ENCODE assay signal across 8 cellular contexts in genomic region chr13:75687145-75687763, GRCh38. TPM values are rescaled to one million over a fixed set of nuclear protein-coding genes. Genes with fewer than 3 reads are reported as not detected.
DNase-seq lines count a peak whose midpoint lies in the region; ATAC-seq and TF ChIP-seq lines count a peak whose summit lies in the region.

No MANE protein-coding gene starts in this region.

- H3K36me3 Mint-ChIP-seq in GM23338 (ENCODE audit: low read depth), result no peaks in the 10 kb centered on the region

- no peaks in the 10 kb centered on the region for H3K36me3 ChIP-seq in GM23338 (ENCODE audit: insufficient read depth)
- H3K36me3 ChIP-seq in left ventricle myocardium inferior, result no peaks in the 10 kb centered on the region

- H3K4me3 ChIP-seq in GM23338 (no peak overlapping the region), left ventricle myocardium inferior (no peak overlapping the region)

- H3K4me3 Mint-ChIP-seq in GM23338, result no peak overlapping the region

- H3K79me2 ChIP-seq in GM23338 (replicated peaks; ENCODE audit: insufficient read depth), result no peaks in the 10 kb centered on the region

- no peak overlapping the region for H3K27ac ChIP-seq in GM23338 (ENCODE audit: low read depth)
- no peak overlapping the region for H3K27ac ChIP-seq in left ventricle myocardium inferior (replicated peaks)

- H3K9me2 ChIP-seq in GM23338 (ENCODE audit: insufficient read depth), result no peaks in the 10 kb centered on the region

- no peaks in the 10 kb centered on the region for H3K9me3 Mint-ChIP-seq in GM23338

- peak; percentile 69 for ATAC-seq in GM23338
- no peak for ATAC-seq in GM21381 (IDR thresholded peaks at IDR 0.05; ENCODE audit: unreplicated experiment)

- no peak overlapping the region for H3K4me2 ChIP-seq in GM23338

- no peaks in the 10 kb centered on the region for H4K20me1 ChIP-seq in GM23338 (replicated peaks; ENCODE audit: insufficient read depth)

- peaks cover 13% of the 10 kb centered on the region for H3K4me1 Mint-ChIP-seq in GM23338

- intact Hi-C loops in left ventricle myocardium inferior (cut with micrococcal nuclease), result no loop called here

- H3K27me3 ChIP-seq in GM23338 (ENCODE audit: insufficient read depth) (no peaks in the 10 kb centered on the region), left ventricle myocardium inferior (ENCODE audit: low read depth) (no peaks in the 10 kb centered on the region)

- no peak overlapping the region for H3K27ac Mint-ChIP-seq in GM23338

- no peaks in the 10 kb centered on the region for H3K9me3 ChIP-seq in left ventricle myocardium inferior (replicated peaks)

- no peak overlapping the region for H2AFZ ChIP-seq in GM23338

- TF ChIP-seq CTCF in GM23338 (conservative IDR thresholded peaks at IDR 0.05; ENCODE audit: low read depth in 2 of 2) (peak; percentile 57 to 69), left ventricle myocardium inferior (IDR thresholded peaks at IDR 0.05; ENCODE audit: borderline replicate concordance) (peak; percentile 54)

- no peaks in the 10 kb centered on the region for H3F3A ChIP-seq in GM23338 (replicated peaks; ENCODE audit: low read depth)

- DNase-seq in A172 (ENCODE audit: low spot score) (peak; percentile 44), GM23338 (ENCODE audit: low spot score) (peak; percentile 75), SK-MEL-5 (ENCODE audit: low read depth, low spot score) (peak; percentile 75), left ventricle myocardium inferior (no peak), HK-2 (ENCODE audit: unreplicated experiment) (no peak), NCI-H2196 treated with DMSO at 0.1 percent for 48 hours (lab: John Stamatoyannopoulos, UW; ENCODE audit: unreplicated experiment) (no peak), NCI-H524 treated with DMSO at 0.1 percent for 48 hours (lab: John Stamatoyannopoulos, UW) (no peak)

- in situ Hi-C loops in SK-MEL-5 (cut with HindIII; ENCODE audit: low pct_unique_long_range_greater_than_20kb, low sequenced_read_pairs), result no loop called here

- H3K4me1 ChIP-seq in GM23338 (ENCODE audit: insufficient read depth) (peaks cover 18% of the 10 kb centered on the region), left ventricle myocardium inferior (no peaks in the 10 kb centered on the region)

- no peaks in the 10 kb centered on the region for H3K27me3 Mint-ChIP-seq in GM23338 (ENCODE audit: insufficient read depth, low read depth, poor library complexity)

TF ChIP-seq in GM23338, 12 proteins besides CTCF, POLR2A, EP300 and RAD21 (continues in another document):
- TF ChIP-seq, protein P1, sequence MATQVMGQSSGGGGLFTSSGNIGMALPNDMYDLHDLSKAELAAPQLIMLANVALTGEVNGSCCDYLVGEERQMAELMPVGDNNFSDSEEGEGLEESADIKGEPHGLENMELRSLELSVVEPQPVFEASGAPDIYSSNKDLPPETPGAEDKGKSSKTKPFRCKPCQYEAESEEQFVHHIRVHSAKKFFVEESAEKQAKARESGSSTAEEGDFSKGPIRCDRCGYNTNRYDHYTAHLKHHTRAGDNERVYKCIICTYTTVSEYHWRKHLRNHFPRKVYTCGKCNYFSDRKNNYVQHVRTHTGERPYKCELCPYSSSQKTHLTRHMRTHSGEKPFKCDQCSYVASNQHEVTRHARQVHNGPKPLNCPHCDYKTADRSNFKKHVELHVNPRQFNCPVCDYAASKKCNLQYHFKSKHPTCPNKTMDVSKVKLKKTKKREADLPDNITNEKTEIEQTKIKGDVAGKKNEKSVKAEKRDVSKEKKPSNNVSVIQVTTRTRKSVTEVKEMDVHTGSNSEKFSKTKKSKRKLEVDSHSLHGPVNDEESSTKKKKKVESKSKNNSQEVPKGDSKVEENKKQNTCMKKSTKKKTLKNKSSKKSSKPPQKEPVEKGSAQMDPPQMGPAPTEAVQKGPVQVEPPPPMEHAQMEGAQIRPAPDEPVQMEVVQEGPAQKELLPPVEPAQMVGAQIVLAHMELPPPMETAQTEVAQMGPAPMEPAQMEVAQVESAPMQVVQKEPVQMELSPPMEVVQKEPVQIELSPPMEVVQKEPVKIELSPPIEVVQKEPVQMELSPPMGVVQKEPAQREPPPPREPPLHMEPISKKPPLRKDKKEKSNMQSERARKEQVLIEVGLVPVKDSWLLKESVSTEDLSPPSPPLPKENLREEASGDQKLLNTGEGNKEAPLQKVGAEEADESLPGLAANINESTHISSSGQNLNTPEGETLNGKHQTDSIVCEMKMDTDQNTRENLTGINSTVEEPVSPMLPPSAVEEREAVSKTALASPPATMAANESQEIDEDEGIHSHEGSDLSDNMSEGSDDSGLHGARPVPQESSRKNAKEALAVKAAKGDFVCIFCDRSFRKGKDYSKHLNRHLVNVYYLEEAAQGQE (IDR thresholded peaks at IDR 0.05; ENCODE audit: unreplicated experiment), result no peak
- no peak for TF ChIP-seq ZNF114 (CRISPR knock-in tag; IDR thresholded peaks at IDR 0.05)
- TF ChIP-seq EZH2 (IDR thresholded peaks at IDR 0.05; ENCODE audit: low read depth, unreplicated experiment), result no peak
- no peak for TF ChIP-seq POLR2AphosphoS5 (IDR thresholded peaks at IDR 0.05; ENCODE audit: low read depth)
- no peak for TF ChIP-seq STAT1 (IDR thresholded peaks at IDR 0.05; ENCODE audit: unreplicated experiment)
- no peak for TF ChIP-seq JUNB (IDR thresholded peaks at IDR 0.05; ENCODE audit: unreplicated experiment)
- TF ChIP-seq, protein P2, sequence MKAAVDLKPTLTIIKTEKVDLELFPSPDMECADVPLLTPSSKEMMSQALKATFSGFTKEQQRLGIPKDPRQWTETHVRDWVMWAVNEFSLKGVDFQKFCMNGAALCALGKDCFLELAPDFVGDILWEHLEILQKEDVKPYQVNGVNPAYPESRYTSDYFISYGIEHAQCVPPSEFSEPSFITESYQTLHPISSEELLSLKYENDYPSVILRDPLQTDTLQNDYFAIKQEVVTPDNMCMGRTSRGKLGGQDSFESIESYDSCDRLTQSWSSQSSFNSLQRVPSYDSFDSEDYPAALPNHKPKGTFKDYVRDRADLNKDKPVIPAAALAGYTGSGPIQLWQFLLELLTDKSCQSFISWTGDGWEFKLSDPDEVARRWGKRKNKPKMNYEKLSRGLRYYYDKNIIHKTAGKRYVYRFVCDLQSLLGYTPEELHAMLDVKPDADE (IDR thresholded peaks at IDR 0.05), result no peak
- no peak for TF ChIP-seq NANOG (IDR thresholded peaks at IDR 0.05; ENCODE audit: borderline replicate concordance)
- no peak for TF ChIP-seq EZH2phosphoT487 (IDR thresholded peaks at IDR 0.05; ENCODE audit: unreplicated experiment)
- TF ChIP-seq CREB1 (CRISPR knock-in tag; IDR thresholded peaks at IDR 0.05; ENCODE audit: low read depth), result no peak
- no peak for TF ChIP-seq ZNF331 (CRISPR knock-in tag; IDR thresholded peaks at IDR 0.05; ENCODE audit: low read depth)

RNA-seq across cellular contexts. Expression of gene LMO7, which starts 51.1 kb away (rescaled TPM):
- total RNA-seq in A172 (2014; rRNA removed; shearing (Covaris generic)), result 155 and 215 TPM in 2 replicates
- 16.4 and 22.3 TPM in 2 replicates for total RNA-seq in GM23338 (2014; rRNA removed; shearing (Covaris generic))
- polyA plus RNA-seq in GM23338 (2016; fragmentation: Nextera tagmentation; extraction: Ambion mirVana), result 20.2 and 26.9 TPM in 2 replicates
- total RNA-seq in SK-MEL-5 (2014; rRNA removed; shearing (Covaris generic)), result 2.4 and 5.9 TPM in 2 replicates
- 2.0 and 2.3 TPM in 2 replicates for polyA plus RNA-seq in SK-MEL-5 (2015; cell fraction: cytosol; rRNA removed)
- polyA plus RNA-seq in SK-MEL-5 (2015; cell fraction: nucleus; rRNA removed), result 6.0 and 10.2 TPM in 2 replicates
- total RNA-seq in left ventricle myocardium inferior, result 446 TPM

Comparison
In these comparisons a context has a peak if more than half of its experiments do, and no peak if none do; other contexts are left out.
1. DNase-seq: peak in A172 (single experiment), GM23338 (single experiment) and SK-MEL-5 (single experiment); none in left ventricle myocardium inferior (single experiment), HK-2 (single experiment), NCI-H2196 treated with DMSO at 0.1 percent for 48 hours (single experiment) and NCI-H524 treated with DMSO at 0.1 percent for 48 hours (single experiment).